34 cellular contexts compared by ENCODE assay signal in genomic region chr12:59345406-59345805, GRCh38.
"Had no signal": no experiment of that assay in that cellular context is flagged by ENCODE, and none has a peak within 500 bp of the region (broad histone marks: within the 10 kb centered on the region; RNA-seq: fewer than 3 reads in every experiment).

No MANE protein-coding gene starts in this region.

- H3K27me3 ChIP-seq: adrenal gland, body of pancreas, brain microvascular endothelial cell, breast epithelium had no signal

- H3K4me3 ChIP-seq: adrenal gland, body of pancreas, breast epithelium had no signal

- FAIRE-seq: astrocyte had no signal

- H3K4me1 ChIP-seq: adrenal gland, body of pancreas, breast epithelium had no signal

- H3K4me1 Mint-ChIP-seq: activated B cell treated with CpG ODN at 0.5 μM for 24 hours; activated CD4-positive, alpha-beta T cell treated with anti-CD3 and anti-CD28 coated beads, Interleukin-2, amount 10 ng/mL, durations not matched to agents 24 days and 14 days; activated naive CD8-positive, alpha-beta T cell treated with anti-CD3 and anti-CD28 coated beads for 36 hours; activated T-helper 17 cell treated with anti-CD3 and anti-CD28 coated beads, Interleukin-2, amount 50 U/mL, for 72 hours had no signal

- H3K4me3 Mint-ChIP-seq: activated B cell treated with CpG ODN at 0.5 μM for 24 hours; activated CD4-positive, alpha-beta memory T cell treated with anti-CD3 and anti-CD28 coated beads for 36 hours; activated CD4-positive, alpha-beta T cell treated with anti-CD3 and anti-CD28 coated beads, Interleukin-2, amount 10 ng/mL, durations not matched to agents 24 days and 14 days; activated CD8-positive, alpha-beta T cell treated with anti-CD3 and anti-CD28 coated beads for 36 hours; activated naive CD4-positive, alpha-beta T cell treated with anti-CD3 and anti-CD28 coated beads for 36 hours; activated naive CD8-positive, alpha-beta T cell treated with anti-CD3 and anti-CD28 coated beads for 36 hours; activated T-cell treated with anti-CD3 and anti-CD28 coated beads, Interleukin-2, amount 50 U/mL, for 4 hours; activated T-cell treated with anti-CD3 and anti-CD28 coated beads, Interleukin-2, amount 50 U/mL, for 72 hours; activated T-helper 1 cell treated with anti-CD3 and anti-CD28 coated beads, Interleukin-12 subunit alpha, Interleukin-12 subunit beta, Interleukin-2, Interleukin-4 antibody, amounts not matched to agents 30 ng/mL and 10 ng/mL and 1 ng/mL, durations not matched to agents 14 hours and 24 hours and 36 hours; activated T-helper 17 cell treated with anti-CD3 and anti-CD28 coated beads, Interleukin-2, amount 50 U/mL, for 72 hours; T-helper 2 cell treated with Interferon-gamma antibody and Interleukin-4, amounts not matched to agents 5 μg/mL and 100 μg/mL, for 36 hours had no signal

- H3K27ac ChIP-seq: adrenal gland, body of pancreas, brain microvascular endothelial cell, breast epithelium, VCaP had no signal

- H3K27ac Mint-ChIP-seq: activated B cell treated with CpG ODN at 0.5 μM for 24 hours; activated CD4-positive, alpha-beta memory T cell treated with anti-CD3 and anti-CD28 coated beads for 36 hours; activated CD4-positive, alpha-beta T cell treated with anti-CD3 and anti-CD28 coated beads, Interleukin-2, amount 10 ng/mL, durations not matched to agents 24 days and 14 days; activated CD8-positive, alpha-beta T cell treated with anti-CD3 and anti-CD28 coated beads for 36 hours; activated naive CD4-positive, alpha-beta T cell treated with anti-CD3 and anti-CD28 coated beads for 36 hours; activated naive CD4-positive, alpha-beta T cell treated with anti-CD3 and anti-CD28 coated beads, Interleukin-2, amount 50 U/mL, for 72 hours; activated naive CD8-positive, alpha-beta T cell treated with anti-CD3 and anti-CD28 coated beads for 36 hours; activated T-cell treated with anti-CD3 and anti-CD28 coated beads, Interleukin-2, amount 50 U/mL, for 72 hours; activated T-helper 1 cell treated with anti-CD3 and anti-CD28 coated beads, Interleukin-12 subunit alpha, Interleukin-12 subunit beta, Interleukin-2, Interleukin-4 antibody, amounts not matched to agents 30 ng/mL and 10 ng/mL and 1 ng/mL, durations not matched to agents 14 hours and 24 hours and 36 hours; activated T-helper 17 cell treated with anti-CD3 and anti-CD28 coated beads, Interleukin-2, amount 50 U/mL, for 72 hours; T-helper 2 cell treated with Interferon-gamma antibody and Interleukin-4, amounts not matched to agents 5 μg/mL and 100 μg/mL, for 36 hours had no signal

- ATAC-seq: activated CD8-positive, alpha-beta T cell treated with anti-CD3 and anti-CD28 coated beads for 36 hours; activated naive CD4-positive, alpha-beta T cell treated with anti-CD3 and anti-CD28 coated beads, Interleukin-2, amount 50 U/mL, for 72 hours; activated T-cell treated with anti-CD3 and anti-CD28 coated beads, Interleukin-2, amount 50 U/mL, for 4 hours; activated T-cell treated with anti-CD3 and anti-CD28 coated beads, Interleukin-2, amount 50 U/mL, for 72 hours; activated T-helper 17 cell treated with anti-CD3 and anti-CD28 coated beads, Interleukin-2, amount 50 U/mL, for 72 hours; body of pancreas had no signal

- DNase-seq: activated B cell treated with CpG ODN at 0.5 μM for 24 hours; activated CD4-positive, alpha-beta memory T cell treated with anti-CD3 and anti-CD28 coated beads for 36 hours; activated CD4-positive, alpha-beta T cell treated with anti-CD3 and anti-CD28 coated beads for 4 hours; activated CD4-positive, alpha-beta T cell treated with anti-CD3 and anti-CD28 coated beads, Interleukin-2, amount 10 ng/mL, durations not matched to agents 24 days and 14 days; activated CD4-positive, alpha-beta T cell treated with anti-CD3 and anti-CD28 coated beads, Interleukin-2, amount 50 U/mL, for 1 hour; activated CD4-positive, alpha-beta T cell treated with anti-CD3 and anti-CD28 coated beads, Interleukin-2, amount 50 U/mL, for 4 hours; activated CD4-positive, CD25-positive, alpha-beta regulatory T cell treated with anti-CD3 and anti-CD28 coated beads, Interleukin-2, amount 50 U/mL, for 72 hours; activated CD8-positive, alpha-beta memory T cell treated with anti-CD3 and anti-CD28 coated beads, Interleukin-2, amount 50 U/mL, for 4 hours; activated CD8-positive, alpha-beta T cell treated with anti-CD3 and anti-CD28 coated beads for 36 hours; activated effector memory CD4-positive, alpha-beta T cell treated with anti-CD3 and anti-CD28 coated beads, Interleukin-2, amount 50 U/mL, for 16 hours; activated gamma-delta T cell treated with Interleukin-2 at 50 U/mL for 16 hours; activated naive CD4-positive, alpha-beta T cell; activated naive CD4-positive, alpha-beta T cell treated with anti-CD3 and anti-CD28 coated beads for 36 hours; activated naive CD4-positive, alpha-beta T cell treated with anti-CD3 and anti-CD28 coated beads, Interleukin-2, amount 50 U/mL, for 16 hours; activated naive CD8-positive, alpha-beta T cell treated with anti-CD3 and anti-CD28 coated beads for 36 hours; activated T-cell treated with anti-CD3 and anti-CD28 coated beads for 4 hours; activated T-cell treated with anti-CD3 and anti-CD28 coated beads, Interleukin-2, amount 50 U/mL, for 1 hour; activated T-cell treated with anti-CD3 and anti-CD28 coated beads, Interleukin-2, amount 50 U/mL, for 4 hours; activated T-cell treated with anti-CD3 and anti-CD28 coated beads, Interleukin-2, amount 50 U/mL, for 72 hours; adrenal gland; amniotic stem cell; aorta; body of pancreas; brain microvascular endothelial cell; central memory CD4-positive, alpha-beta T cell; T-helper 2 cell; T-helper 9 cell had no signal

- H3K36me3 ChIP-seq: adrenal gland, brain microvascular endothelial cell, breast epithelium had no signal

- H3K36me3 Mint-ChIP-seq: activated CD4-positive, alpha-beta memory T cell treated with anti-CD3 and anti-CD28 coated beads for 36 hours; activated naive CD4-positive, alpha-beta T cell treated with anti-CD3 and anti-CD28 coated beads, Interleukin-2, amount 50 U/mL, for 72 hours; activated naive CD8-positive, alpha-beta T cell treated with anti-CD3 and anti-CD28 coated beads for 36 hours had no signal

- H3K27me3 Mint-ChIP-seq: activated B cell treated with CpG ODN at 0.5 μM for 24 hours; activated CD4-positive, alpha-beta memory T cell treated with anti-CD3 and anti-CD28 coated beads for 36 hours; activated CD4-positive, alpha-beta T cell treated with anti-CD3 and anti-CD28 coated beads, Interleukin-2, amount 10 ng/mL, durations not matched to agents 24 days and 14 days; activated CD8-positive, alpha-beta T cell treated with anti-CD3 and anti-CD28 coated beads for 36 hours; activated naive CD8-positive, alpha-beta T cell treated with anti-CD3 and anti-CD28 coated beads for 36 hours had no signal

- H3K9me3 Mint-ChIP-seq: activated CD4-positive, alpha-beta T cell treated with anti-CD3 and anti-CD28 coated beads, Interleukin-2, amount 10 ng/mL, durations not matched to agents 24 days and 14 days; activated T-helper 1 cell treated with anti-CD3 and anti-CD28 coated beads, Interleukin-12 subunit alpha, Interleukin-12 subunit beta, Interleukin-2, Interleukin-4 antibody, amounts not matched to agents 30 ng/mL and 10 ng/mL and 1 ng/mL, durations not matched to agents 14 hours and 24 hours and 36 hours; T-helper 2 cell treated with Interferon-gamma antibody and Interleukin-4, amounts not matched to agents 5 μg/mL and 100 μg/mL, for 36 hours had no signal

- H3K9me3 ChIP-seq: adrenal gland, body of pancreas had no signal
